Comparison of ENCODE assay signal across 8 cellular contexts in the genomic region with DNA sequence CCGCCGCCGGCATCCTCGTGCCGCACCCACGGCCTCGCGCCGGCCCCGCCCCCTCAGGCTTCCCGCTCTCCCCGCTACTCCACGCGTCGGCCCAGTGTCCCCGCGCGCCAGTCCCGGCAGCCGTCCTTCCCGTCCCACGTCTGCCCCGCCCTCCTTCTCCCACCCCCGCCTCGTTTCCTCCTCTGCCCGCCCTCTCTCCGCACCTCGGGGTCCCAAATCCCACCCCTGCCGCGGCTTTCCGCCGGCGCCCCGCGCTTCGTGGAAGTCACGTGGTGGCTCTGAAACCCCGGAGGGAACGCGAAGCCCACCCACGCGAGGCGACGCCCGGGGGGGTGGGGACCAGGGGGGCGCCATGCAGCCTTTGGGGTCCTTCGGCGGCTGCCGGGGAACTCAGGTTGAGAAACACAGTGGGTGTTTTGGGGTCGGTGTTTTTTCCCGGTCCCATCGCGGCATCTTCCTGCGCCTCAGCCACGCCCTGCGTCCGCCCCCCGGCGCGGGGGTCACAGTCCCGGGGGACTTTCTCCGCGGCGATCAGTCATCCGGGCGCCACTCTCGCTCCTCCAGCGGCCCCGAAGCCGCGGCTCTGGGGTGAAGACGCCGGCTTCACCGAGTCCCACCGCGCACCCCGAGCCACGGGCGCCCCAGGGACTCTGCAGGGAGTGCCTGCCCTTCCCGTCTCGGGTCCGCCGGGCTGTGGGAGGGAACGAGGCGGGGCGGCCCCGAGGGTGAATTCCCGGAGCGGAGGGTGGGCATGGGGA.
A peak's percentile ranks its signal among the peaks of the same experiment; 100 is the strongest.
DNase-seq lines count a peak whose midpoint lies in the region; ATAC-seq and TF ChIP-seq lines count a peak whose summit lies in the region.

A gene with protein sequence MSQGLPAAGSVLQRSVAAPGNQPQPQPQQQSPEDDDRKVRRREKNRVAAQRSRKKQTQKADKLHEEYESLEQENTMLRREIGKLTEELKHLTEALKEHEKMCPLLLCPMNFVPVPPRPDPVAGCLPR (minus strand): TSS at position 2 of the 758 bp plus-strand sequence. CDS start 78 bp downstream, outside the sequence.

- H3K27ac ChIP-seq in HUES48 (ENCODE audit: low read depth, low read length) (no peak within 1 kb of the TSS), muscle layer of colon (ENCODE audit: low read depth, low read length) (peak within 1 kb of the TSS; percentile 62), stomach smooth muscle (ENCODE audit: low read length) (peak within 1 kb of the TSS; percentile 18)

- H3K4me1 ChIP-seq in HUES48 (ENCODE audit: control insufficient read depth, insufficient read depth, low read length) = peaks cover 10% of the 10 kb centered on the region
- H3K4me1 ChIP-seq in muscle layer of colon (ENCODE audit: insufficient read depth, low read length) = peaks cover 17% of the 10 kb centered on the region
- peaks cover 20% of the 10 kb centered on the region for H3K4me1 ChIP-seq in stomach smooth muscle (ENCODE audit: control insufficient read depth, insufficient read depth, low read length)

- H3K9me3 Mint-ChIP-seq in effector memory CD8-positive, alpha-beta T cell = no peaks in the 10 kb centered on the region

- H3K9ac ChIP-seq in HUES48 (ENCODE audit: low read depth, low read length) (no peak within 1 kb of the TSS), muscle layer of colon (ENCODE audit: low read length) (no peak within 1 kb of the TSS), stomach smooth muscle (ENCODE audit: low read length in 2 of 2) (peak within 1 kb of the TSS; percentile 38 to 55)

- DNase-seq in AG04449 (ENCODE audit: low read depth, low spot score) (no peak), GM19238 (ENCODE audit: insufficient read length, low spot score) (peak; percentile 37), iPS-NIHi7 (ENCODE audit: extremely low spot score) (no peak)
- peak; percentile 73 to 77 for DNase-seq in activated CD4-positive, alpha-beta T cell treated with anti-CD3 and anti-CD28 coated beads, Interleukin-2, amount 50 U/mL, for 48 hours
- DNase-seq in effector memory CD8-positive, alpha-beta T cell = peak; percentile 27 to 41 (median 32)

- H3K27me3 Mint-ChIP-seq in effector memory CD8-positive, alpha-beta T cell = peaks cover 9 to 14% of the 10 kb centered on the region in 2 donors

- CTCF ChIA-PET in AG04449 (lab: Yijun Ruan, JAX) = interaction anchor here (1.0 to 1.9 kb wide), 4 partner anchors 22 to 222 kb away, joined by 4 read pairs; no protein-coding TSS in a partner anchor

- H3K4me3 ChIP-seq in AG04449 (ENCODE audit: low read depth, low read length) (peak within 1 kb of the TSS; percentile 62), HUES48 (ENCODE audit: low read depth, low read length) (peak within 1 kb of the TSS; percentile 59), muscle layer of colon (ENCODE audit: low read depth in 1 of 2, low read length in 2 of 2) (peak within 1 kb of the TSS; percentile 59 to 66), stomach smooth muscle (ENCODE audit: low read length in 2 of 2) (peak within 1 kb of the TSS; percentile 76 to 77)

- H3K4me3 Mint-ChIP-seq in effector memory CD8-positive, alpha-beta T cell = peak within 1 kb of the TSS; percentile 77 to 82

- H3K27ac Mint-ChIP-seq in effector memory CD8-positive, alpha-beta T cell = peak within 1 kb of the TSS; percentile 23 to 79

- H3K36me3 Mint-ChIP-seq in effector memory CD8-positive, alpha-beta T cell (ENCODE audit: insufficient read depth) = peaks cover 7% of the 10 kb centered on the region

- no peaks in the 10 kb centered on the region for H3K9me3 ChIP-seq in HUES48 (ENCODE audit: control insufficient read depth, insufficient read depth, low read length)
- no peaks in the 10 kb centered on the region for H3K9me3 ChIP-seq in muscle layer of colon (ENCODE audit: low read length)
- no peaks in the 10 kb centered on the region for H3K9me3 ChIP-seq in stomach smooth muscle (ENCODE audit: control insufficient read depth in 2 of 2, low read length in 2 of 2)

- peaks cover 43 to 46% of the 10 kb centered on the region in 2 donors for H3K4me1 Mint-ChIP-seq in effector memory CD8-positive, alpha-beta T cell (ENCODE audit: low read depth in 2 of 2)

- H3K27me3 ChIP-seq in HUES48 (ENCODE audit: control insufficient read depth, insufficient read depth, low read length) = peaks cover 77% of the 10 kb centered on the region
- H3K27me3 ChIP-seq in muscle layer of colon (ENCODE audit: control insufficient read depth in 1 of 2, insufficient read depth in 2 of 2, low read length in 2 of 2) = peaks cover under 1 to 6% of the 10 kb centered on the region in 2 donors
- H3K27me3 ChIP-seq in stomach smooth muscle (ENCODE audit: control insufficient read depth in 1 of 2, insufficient read depth in 2 of 2, low read length in 2 of 2) = peaks cover 8 to 10% of the 10 kb centered on the region in 2 donors

- peak; percentile 54 for ATAC-seq in effector memory CD8-positive, alpha-beta T cell (replicated peaks)

- H3K36me3 ChIP-seq in HUES48 (ENCODE audit: control insufficient read depth, insufficient read depth, low read length) = no peaks in the 10 kb centered on the region
- no peaks in the 10 kb centered on the region for H3K36me3 ChIP-seq in muscle layer of colon (ENCODE audit: insufficient read depth, low read length)
- H3K36me3 ChIP-seq in stomach smooth muscle (ENCODE audit: control insufficient read depth in 2 of 2, insufficient read depth in 2 of 2, low read length in 2 of 2) = no peaks in the 10 kb centered on the region

- POLR2A ChIA-PET in AG04449 (lab: Yijun Ruan, JAX) = no interaction called here

- no peak for TF ChIP-seq CTCF in AG04449 (IDR thresholded peaks at IDR 0.05; ENCODE audit: insufficient read depth, low read length, missing control alignments)

Comparison
In these comparisons a context has a peak if more than half of its experiments do, and no peak if none do; other contexts are left out.
1. DNase-seq: peak in GM19238 (single experiment), activated CD4-positive, alpha-beta T cell treated with anti-CD3 and anti-CD28 coated beads, Interleukin-2, amount 50 U/mL, for 48 hours (2 of 2) and effector memory CD8-positive, alpha-beta T cell (3 of 3); none in AG04449 (single experiment) and iPS-NIHi7 (single experiment).
2. H3K9ac ChIP-seq: peak in stomach smooth muscle (2 of 2); none in HUES48 (single experiment) and muscle layer of colon (single experiment).
3. Peak in every context shown above with its lines, with median percentiles within 50 percentile points of each other: H3K4me3 ChIP-seq.